Comparison of ENCODE assay signal across 8 cellular contexts in genomic region chr20:57698191-57698866, GRCh38. TPM values are rescaled to one million over a fixed set of nuclear protein-coding genes. Genes with fewer than 3 reads are reported as not detected.
A peak's percentile ranks its signal among the peaks of the same experiment; 100 is the strongest.
DNase-seq lines count a peak whose midpoint lies in the region; ATAC-seq, FAIRE-seq and TF ChIP-seq lines count a peak whose summit lies in the region.

No MANE protein-coding gene starts in this region.

- no peaks in the 10 kb centered on the region for H3K9me3 ChIP-seq in thyroid gland

- peak; percentile 100 for FAIRE-seq in HTR-8/SVneo (lab: Jason Lieb, UNC)

- no peaks in the 10 kb centered on the region for H3K36me3 ChIP-seq in thyroid gland

- no peak for TF ChIP-seq POLR2A in thyroid gland (IDR thresholded peaks at IDR 0.05)

- H3K4me1 ChIP-seq in thyroid gland = peaks cover 0 to 4% of the 10 kb centered on the region in 2 donors

- DNase-seq in HTR-8/SVneo (ENCODE audit: insufficient read length, low spot score) = peak; percentile 100
- DNase-seq in activated CD4-positive, alpha-beta T cell treated with anti-CD3 and anti-CD28 coated beads, Interleukin-2, amount 50 U/mL, for 4 hours = peak; percentile 61 to 73
- peak; percentile 91 for DNase-seq in epidermal melanocyte (ENCODE audit: insufficient read length, low spot score)
- DNase-seq in stimulated activated CD4-positive, alpha-beta T cell treated with anti-CD3 and anti-CD28 coated beads, Interleukin-2, amount 100 ng/mL, for 24 hours = peak; percentile 69 to 77
- no peak for DNase-seq in thyroid gland
- no peak for DNase-seq in NCI-H2081 (lab: John Stamatoyannopoulos, UW)

- ATAC-seq in GM21717 (IDR thresholded peaks at IDR 0.05; ENCODE audit: unreplicated experiment) (no peak), HG02852 (IDR thresholded peaks at IDR 0.05; ENCODE audit: unreplicated experiment) (no peak)

- no peak for TF ChIP-seq CTCF in thyroid gland (IDR thresholded peaks at IDR 0.05)

- 85 to 91% methylated on average over 15 of the region's 15 CpGs for WGBS in thyroid gland, 2 donors

- intact Hi-C loops in thyroid gland (cut with DNase I) = no loop called here

- no peak overlapping the region for H3K27ac ChIP-seq in thyroid gland

- no peaks in the 10 kb centered on the region for H3K27me3 ChIP-seq in thyroid gland

- H3K4me3 ChIP-seq in thyroid gland (replicated peaks in 1 of 3) = no peak overlapping the region

RNA-seq across cellular contexts. Expression of gene PMEPA1, which starts 11.5 kb away (rescaled TPM):
- total RNA-seq in thyroid gland = 10 to 100 TPM in 1 of 4 donors, 1 to 10 TPM in 3; 6.5 to 12.6 (median 8.3) TPM

Comparison
In these comparisons a context has a peak if more than half of its experiments do, and no peak if none do; other contexts are left out.
1. DNase-seq: peak in HTR-8/SVneo (single experiment), activated CD4-positive, alpha-beta T cell treated with anti-CD3 and anti-CD28 coated beads, Interleukin-2, amount 50 U/mL, for 4 hours (2 of 2), epidermal melanocyte (single experiment) and stimulated activated CD4-positive, alpha-beta T cell treated with anti-CD3 and anti-CD28 coated beads, Interleukin-2, amount 100 ng/mL, for 24 hours (2 of 2); none in thyroid gland (0 of 2) and NCI-H2081 (0 of 2).